ENCODE assay signal across 9 cellular contexts in the genomic region with DNA sequence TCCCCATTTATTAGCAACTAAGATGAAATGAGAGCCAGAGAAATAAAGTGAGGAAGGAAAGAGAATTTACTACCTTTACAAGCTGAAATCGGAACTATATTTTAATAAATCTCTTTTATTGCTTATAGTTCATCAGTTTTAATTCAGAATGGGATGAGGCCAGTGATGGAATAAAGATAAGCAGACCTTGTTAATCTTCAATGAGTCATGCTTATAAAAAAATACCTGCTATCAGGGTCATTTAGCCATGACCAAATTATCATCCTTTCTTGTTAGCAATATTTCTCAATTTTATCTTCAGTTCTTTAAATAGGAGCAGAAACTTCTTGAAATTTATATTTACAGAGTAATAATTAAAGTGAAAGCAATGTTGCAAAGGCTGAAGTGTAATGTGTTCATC. TPM values are rescaled to one million over a fixed set of nuclear protein-coding genes. Genes with fewer than 3 reads are reported as not detected.
"Had no signal": no experiment of that assay in that cellular context is flagged by ENCODE, and none has a peak within 500 bp of the region (broad histone marks: within the 10 kb centered on the region; RNA-seq: fewer than 3 reads in every experiment).

No MANE protein-coding gene starts in this region.

- H3K9ac ChIP-seq: KMS-11 had no signal

- DNase-seq: H9, HCEC 1CT, HFFc6, KBM-7 had no signal

- H3K4me2 ChIP-seq: GM23338, KMS-11 had no signal

- H3K4me3 ChIP-seq: GM23338 had no signal

- H3K27ac ChIP-seq: HL-60, KMS-11 had no signal

- ATAC-seq: GM23338, HepG2 had no signal

RNA-seq across cellular contexts. Expression of a gene that starts 26.1 kb away (rescaled TPM):
- total RNA-seq: H9, HepG2 had no signal
- polyA plus RNA-seq: HepG2, IgD-negative memory B cell had no signal
